24 cellular contexts compared by ENCODE assay signal in the genomic region with DNA sequence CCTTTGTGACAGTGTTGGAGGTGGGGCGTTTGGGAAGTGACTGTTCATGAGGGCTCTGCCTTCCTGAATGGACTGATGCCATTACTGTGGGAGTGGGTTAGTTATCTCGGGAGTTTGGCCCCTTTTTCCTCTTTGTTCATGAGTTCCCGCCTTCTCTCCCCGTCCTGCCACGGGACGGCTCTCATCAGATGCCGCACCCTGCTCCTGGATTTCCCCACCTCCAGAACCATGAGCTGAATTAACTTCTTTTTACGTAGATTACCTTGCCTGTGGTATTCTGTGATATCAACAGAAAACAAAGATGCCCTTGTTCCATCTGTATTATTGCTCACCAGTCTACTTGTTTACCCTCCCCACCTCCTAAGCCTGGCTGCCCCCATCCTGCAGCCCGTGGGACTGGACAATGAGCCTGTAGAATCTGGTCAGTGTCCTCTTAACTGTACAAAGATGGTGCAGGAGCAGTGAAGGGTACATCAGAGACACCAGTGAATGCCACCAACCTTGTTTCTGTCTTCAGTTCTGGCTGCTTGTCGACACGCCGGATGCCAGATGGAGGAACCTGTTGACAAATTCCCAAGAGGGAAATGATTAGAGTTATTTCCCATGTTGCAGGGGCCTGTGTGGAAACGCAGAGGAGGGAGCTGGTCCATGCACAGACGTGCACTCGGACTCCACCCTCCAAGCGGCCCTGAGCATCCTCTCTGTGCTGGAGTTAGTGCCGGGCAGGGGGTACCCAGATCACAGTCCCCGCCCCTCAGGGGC.
"Had no signal": no experiment of that assay in that cellular context is flagged by ENCODE, and none has a peak within 500 bp of the region (broad histone marks: within the 10 kb centered on the region; RNA-seq: fewer than 3 reads in every experiment).

No MANE protein-coding gene starts in this region.

- H3K27me3 ChIP-seq: body of pancreas, transverse colon, vagina had no signal

- H3K4me3 ChIP-seq: body of pancreas, left ventricle myocardium inferior, mucosa of descending colon, skin epidermis, transverse colon, vagina had no signal

- H3K36me3 ChIP-seq: neutrophil, transverse colon, vagina had no signal

- H3K27ac ChIP-seq: body of pancreas, left ventricle myocardium inferior, neutrophil, skin epidermis, transverse colon, vagina had no signal

- FAIRE-seq: colon, kidney, TTC549 had no signal

- DNase-seq: activated CD4-positive, alpha-beta T cell treated with anti-CD3 and anti-CD28 coated beads for 4 hours; activated CD8-positive, alpha-beta memory T cell treated with anti-CD3 and anti-CD28 coated beads, Interleukin-2, amount 50 U/mL, for 4 hours; activated CD8-positive, alpha-beta T cell treated with anti-CD3 and anti-CD28 coated beads, Interleukin-2, amount 10 ng/mL, durations not matched to agents 7 days and 5 days; activated gamma-delta T cell; activated naive CD8-positive, alpha-beta T cell treated with anti-CD3 and anti-CD28 coated beads for 36 hours; activated T-cell treated with anti-CD3 and anti-CD28 coated beads, Interleukin-2, amount 50 U/mL, for 48 hours; amygdala; body of pancreas; caudate nucleus; hypothalamus; kidney; left ventricle myocardium inferior; mucosa of descending colon; naive thymus-derived CD4-positive, alpha-beta T cell; posterior cingulate gyrus; stimulated activated CD4-positive, alpha-beta T cell treated with anti-CD3 and anti-CD28 coated beads, Interleukin-15, amount 100 ng/mL, for 24 hours; stimulated activated CD4-positive, alpha-beta T cell treated with anti-CD3 and anti-CD28 coated beads, Interleukin-4, amount 100 ng/mL, for 24 hours; stimulated activated naive CD8-positive, alpha-beta T cell treated with anti-CD3 and anti-CD28 coated beads, Interleukin-15, Interleukin-2, amounts not matched to agents 100 U/mL and 50 U/mL, for 24 hours; transverse colon had no signal

- H3K9me3 ChIP-seq: body of pancreas, neutrophil, transverse colon, vagina had no signal
